1 cellular context compared by ENCODE assay signal in genomic region chr19:56314584-56315075, GRCh38.
TF ChIP-seq lines count a peak whose summit lies in the region.

ZSCAN5A (minus strand) TSS chr19:56314839; CDS start chr19:56225046, 89,793 bp downstream.

TF ChIP-seq in K562, 482 proteins besides CTCF, POLR2A, EP300 and RAD21 (continued from another document and continues in another):
- TF ChIP-seq ZHX1 (conservative IDR thresholded peaks at IDR 0.05; ENCODE audit: low read length) (no peak), DPF2 (IDR thresholded peaks at IDR 0.05) (no peak), DACH1 (IDR thresholded peaks at IDR 0.05; ENCODE audit: partially characterized antibody) (no peak), PHF20 (IDR thresholded peaks at IDR 0.05; ENCODE audit: partially characterized antibody) (peak; percentile 61), TBP (optimal IDR thresholded peaks at IDR 0.05; ENCODE audit: low read depth, low read length) (peak; percentile 58), BDP1 (IDR thresholded peaks at IDR 0.05; ENCODE audit: insufficient read depth, insufficient read length) (no peak), PHF8 (IDR thresholded peaks at IDR 0.05; ENCODE audit: borderline replicate concordance, low read length) (peak; percentile 87), PHTF2 (CRISPR knock-in tag; IDR thresholded peaks at IDR 0.05) (no peak), ATF1 (CRISPR knock-in tag; IDR thresholded peaks at IDR 0.05) (peak; percentile 77), ATF1 (tag; IDR thresholded peaks at IDR 0.05) (peak; percentile 97), MCM3 (IDR thresholded peaks at IDR 0.05) (no peak), PREB (CRISPR knock-in tag; IDR thresholded peaks at IDR 0.05) (no peak), ZNF197 (CRISPR knock-in tag; IDR thresholded peaks at IDR 0.05; ENCODE audit: low read depth) (peak; percentile 91; the same call in 1 of the 2 replicates), ELF1 (tag; IDR thresholded peaks at IDR 0.05) (peak; percentile 86), MXI1 (IDR thresholded peaks at IDR 0.05; ENCODE audit: low read depth, low read length) (no peak; the same call in 1 of the 2 replicates), U2AF2 (optimal IDR thresholded peaks at IDR 0.05; ENCODE audit: low read depth, low read length) (no peak), HCFC1 (IDR thresholded peaks at IDR 0.05; ENCODE audit: low read depth, low read length) (peak; percentile 90), NEUROD1 (IDR thresholded peaks at IDR 0.05; ENCODE audit: borderline replicate concordance, low read depth, low read length, partially characterized antibody) (no peak), AFF1 (IDR thresholded peaks at IDR 0.05; ENCODE audit: low read depth in 1 of 2, partially characterized antibody in 2 of 2) (peak; percentile 24 to 99), ZNF318 (IDR thresholded peaks at IDR 0.05; ENCODE audit: borderline replicate concordance in 1 of 2, low read depth in 1 of 2) (no peak), ZNF263 (CRISPR knock-in tag; IDR thresholded peaks at IDR 0.05; ENCODE audit: borderline replicate concordance) (peak; percentile 87; the same call in 1 of the 2 replicates), MTA3 (IDR thresholded peaks at IDR 0.05; ENCODE audit: borderline replicate concordance) (peak; percentile 50; the same call in 1 of the 2 replicates), ZMIZ1 (IDR thresholded peaks at IDR 0.05; ENCODE audit: low read depth in 2 of 2, low read length in 2 of 2) (no peak), HNRNPL (IDR thresholded peaks at IDR 0.05; ENCODE audit: low read depth, low read length) (no peak), ARHGAP35 (IDR thresholded peaks at IDR 0.05; ENCODE audit: partially characterized antibody) (no peak), ETV5 (CRISPR knock-in tag; IDR thresholded peaks at IDR 0.05; ENCODE audit: low read depth) (peak; percentile 59; the same call in 1 of the 2 replicates), MITF (IDR thresholded peaks at IDR 0.05) (no peak), NONO (IDR thresholded peaks at IDR 0.05; ENCODE audit: low read depth in 2 of 2, low read length in 1 of 2) (no peak), HMGN3 (IDR thresholded peaks at IDR 0.05; ENCODE audit: borderline replicate concordance, extremely low read depth, insufficient read length, low read depth, low read length) (no peak), NFE2 (IDR thresholded peaks at IDR 0.05; ENCODE audit: low read depth) (no peak)
